Comparison of ENCODE assay signal across 18 cellular contexts in genomic region chr1:237390798-237391197, GRCh38.
DNase-seq lines count a peak whose midpoint lies in the region; ATAC-seq and TF ChIP-seq lines count a peak whose summit lies in the region.
"Had no signal": no experiment of that assay in that cellular context is flagged by ENCODE, and none has a peak within 500 bp of the region (broad histone marks: within the 10 kb centered on the region; RNA-seq: fewer than 3 reads in every experiment).

No MANE protein-coding gene starts in this region.

- BruUV-seq in A673 (replicated peaks; lab: Mats Ljungman, UMichigan): no TSS peak

- DNase-seq in cardiac muscle cell (ENCODE audit: low read depth in 1 of 2, low spot score in 1 of 2) (peak in 1 of 2 donors; percentile 74), Right ventricle myocardium superior (no peak), adipocyte (ENCODE audit: low read depth) (no peak), fibroblast of pulmonary artery (ENCODE audit: low read depth) (peak; percentile 61), stromal cell of bone marrow (ENCODE audit: low read depth) (peak; percentile 8), A673 (ENCODE audit: low spot score) (no peak), NCI-H1694 treated with DMSO at 0.1 percent for 48 hours (lab: John Stamatoyannopoulos, UW) (no peak)
- DNase-seq: HCEC 1CT; KBM-7; NCI-H1092 treated with DMSO at 0.1 percent for 48 hours; NCI-H2029; NCI-H2171; NCI-H446; NK-92 treated with Interleukin-12 subunit alpha and Interleukin-12 subunit beta, amount 100 ng/mL, for 24 hours; PC-3 had no signal

- POLR2A ChIA-PET in A673 (lab: Charles Lee; ENCODE audit: low non-redundant PET): no interaction called here

- H3K27me3 ChIP-seq in cardiac muscle cell (no peaks in the 10 kb centered on the region), adipocyte (replicated peaks; ENCODE audit: control insufficient read depth, insufficient read depth, low read length) (no peaks in the 10 kb centered on the region), A673 (replicated peaks; ENCODE audit: insufficient read depth, low read depth, low read length, poor library complexity) (no peaks in the 10 kb centered on the region)

- no peak overlapping the region for H3K9ac ChIP-seq in adipocyte (ENCODE audit: low read length)

- peak overlapping the region; percentile 11 for H3K27ac ChIP-seq in cardiac muscle cell
- H3K27ac ChIP-seq in A673 (ENCODE audit: low read depth, low read length, poor library complexity, severe bottlenecking): no peak overlapping the region
- H3K27ac ChIP-seq: A549, C4-2B had no signal

- H3K9me3 ChIP-seq in cardiac muscle cell (ENCODE audit: low read depth): no peaks in the 10 kb centered on the region
- H3K9me3 ChIP-seq in adipocyte (ENCODE audit: control insufficient read depth, low read length): no peaks in the 10 kb centered on the region
- H3K9me3 ChIP-seq in A673 (ENCODE audit: low read depth, low read length, poor library complexity, severe bottlenecking): no peaks in the 10 kb centered on the region
- H3K9me3 ChIP-seq: A549 had no signal

- H3K4me1 ChIP-seq in cardiac muscle cell (ENCODE audit: low read depth) (peaks cover 20% of the 10 kb centered on the region), adipocyte (ENCODE audit: control insufficient read depth, insufficient read depth, low read length) (peaks cover 19% of the 10 kb centered on the region), A673 (ENCODE audit: insufficient read depth, low read length, poor library complexity, severe bottlenecking) (no peaks in the 10 kb centered on the region)
- H3K4me1 ChIP-seq: A549 had no signal

- H3K4me3 ChIP-seq in cardiac muscle cell: no peak overlapping the region
- H3K4me3 ChIP-seq in adipocyte (ENCODE audit: low read length): peak overlapping the region; percentile 43
- H3K4me3 ChIP-seq in fibroblast of pulmonary artery (replicated peaks; ENCODE audit: low read depth, low read length): no peak overlapping the region
- no peak overlapping the region for H3K4me3 ChIP-seq in A673 (ENCODE audit: low read depth, low read length, poor library complexity, severe bottlenecking)
- H3K4me3 ChIP-seq: A549 had no signal

- CTCF ChIA-PET in A673 (lab: Charles Lee): no interaction called here

- ATAC-seq in Right ventricle myocardium superior (ENCODE audit: poor library complexity): no peak
- ATAC-seq in GM18519 (IDR thresholded peaks at IDR 0.05; ENCODE audit: low FRiP score, unreplicated experiment): no peak
- ATAC-seq: A549, PC-3 had no signal

- TF ChIP-seq CTCF in cardiac muscle cell (IDR thresholded peaks at IDR 0.05; ENCODE audit: low read depth, low read length) (no peak), fibroblast of pulmonary artery (IDR thresholded peaks at IDR 0.05; ENCODE audit: low read length, missing control alignments) (no peak), A673 (conservative IDR thresholded peaks at IDR 0.05; ENCODE audit: low read depth, low read length) (no peak)

- intact Hi-C loops in Right ventricle myocardium superior (cut with DNase I): no loop called here
- intact Hi-C loops in A673 (cut with micrococcal nuclease; ENCODE audit: unreplicated experiment): no loop called here

- H3K36me3 ChIP-seq in cardiac muscle cell: peaks cover 17% of the 10 kb centered on the region
- H3K36me3 ChIP-seq in adipocyte (ENCODE audit: control insufficient read depth, insufficient read depth, low read length, severe bottlenecking): no peaks in the 10 kb centered on the region
- H3K36me3 ChIP-seq in A673 (ENCODE audit: insufficient read depth, low read length, poor library complexity, severe bottlenecking): no peaks in the 10 kb centered on the region

Comparison
In these comparisons a context has a peak if more than half of its experiments do, and no peak if none do; other contexts are left out.
1. DNase-seq: peak in fibroblast of pulmonary artery (single experiment) and stromal cell of bone marrow (single experiment); none in Right ventricle myocardium superior (single experiment), adipocyte (single experiment), A673 (single experiment) and NCI-H1694 treated with DMSO at 0.1 percent for 48 hours (single experiment).